ENCODE assay signal across 8 cellular contexts in the genomic region with DNA sequence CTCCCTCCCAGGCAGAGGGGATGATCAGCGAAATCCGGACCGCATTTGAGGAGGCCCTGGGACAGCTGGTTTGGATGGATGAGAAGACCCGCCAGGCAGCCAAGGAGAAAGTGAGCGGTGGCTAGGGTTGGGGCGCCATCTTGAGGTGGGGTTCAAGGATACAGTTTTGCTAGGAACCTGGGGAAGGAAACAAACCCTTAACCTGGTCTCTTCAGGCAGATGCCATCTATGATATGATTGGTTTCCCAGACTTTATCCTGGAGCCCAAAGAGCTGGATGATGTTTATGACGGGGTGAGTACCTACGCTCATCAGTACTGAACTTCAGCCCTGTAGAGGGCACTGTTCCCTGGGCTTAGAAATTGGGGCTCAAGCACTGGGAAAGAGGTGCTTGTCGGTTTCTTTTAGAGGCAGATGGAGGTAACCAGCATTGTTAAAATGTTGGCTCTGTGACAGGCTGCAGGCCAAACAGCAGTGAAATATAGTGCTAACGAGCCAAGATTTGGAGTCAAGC. TPM values are rescaled to one million over a fixed set of nuclear protein-coding genes. Genes with fewer than 3 reads are reported as not detected.
A peak's percentile ranks its signal among the peaks of the same experiment; 100 is the strongest.
DNase-seq lines count a peak whose midpoint lies in the region; ATAC-seq lines count a peak whose summit lies in the region.

No MANE protein-coding gene starts in this region.

- H3K36me3 ChIP-seq in MG63, result no peaks in the 10 kb centered on the region

- H3K9me3 ChIP-seq in MG63, result no peaks in the 10 kb centered on the region

- peak; percentile 65 for DNase-seq in EL
- peak; percentile 64 for DNase-seq in MG63
- DNase-seq in SHP77 (lab: John Stamatoyannopoulos, UW), result peak; percentile 51 to 55
- DNase-seq in activated effector memory CD4-positive, alpha-beta T cell treated with anti-CD3 and anti-CD28 coated beads, Interleukin-2, amount 50 U/mL, for 16 hours, result peak; percentile 87
- DNase-seq in globus pallidus (ENCODE audit: low spot score), result peak; percentile 37
- DNase-seq in renal cortical epithelial cell (ENCODE audit: low read depth), result peak; percentile 26

- H3K4me3 ChIP-seq in MG63, result no peak overlapping the region

- H3K27me3 ChIP-seq in MG63, result peaks cover 4% of the 10 kb centered on the region; the same call in 1 of the 2 replicates

- no peak for ATAC-seq in HG03571 (IDR thresholded peaks at IDR 0.05; ENCODE audit: unreplicated experiment)
- ATAC-seq in HG02623 (IDR thresholded peaks at IDR 0.05; ENCODE audit: unreplicated experiment), result no peak

RNA-seq across cellular contexts. Expression of a gene that starts 9.6 kb away (rescaled TPM):
- 1,179 and 1,305 TPM in 2 replicates for total RNA-seq in MG63 (2014; rRNA removed; shearing (Covaris generic); ENCODE audit: low replicate concordance)
- total RNA-seq in renal cortical epithelial cell, result 423 and 840 TPM in 2 replicates

RNA-seq across cellular contexts. Expression of a gene that starts 13.7 kb away (rescaled TPM):
- not detected in 2 replicates for total RNA-seq in MG63 (2014; rRNA removed; shearing (Covaris generic); ENCODE audit: low replicate concordance)
- total RNA-seq in renal cortical epithelial cell, result not detected in 2 replicates

RNA-seq across cellular contexts. Expression of a gene that starts 24.9 kb away (rescaled TPM):
- total RNA-seq in MG63 (2014; rRNA removed; shearing (Covaris generic); ENCODE audit: low replicate concordance), result 378 and 439 TPM in 2 replicates
- 195 and 527 TPM in 2 replicates for total RNA-seq in renal cortical epithelial cell

RNA-seq across cellular contexts. Expression of a gene that starts 28.1 kb away (rescaled TPM):
- total RNA-seq in MG63 (2014; rRNA removed; shearing (Covaris generic); ENCODE audit: low replicate concordance), result not detected in 2 replicates
- 0.10 TPM in 1 of 2 replicates, not detected in the other for total RNA-seq in renal cortical epithelial cell

RNA-seq across cellular contexts. Expression of a gene that starts 40.0 kb away (rescaled TPM):
- 5.2 and 16.0 TPM in 2 replicates for total RNA-seq in MG63 (2014; rRNA removed; shearing (Covaris generic); ENCODE audit: low replicate concordance)
- total RNA-seq in renal cortical epithelial cell, result 4.3 and 4.7 TPM in 2 replicates

Comparison
In these comparisons a context has a peak if more than half of its experiments do, and no peak if none do; other contexts are left out.
1. DNase-seq: peak in every context shown above with its lines; median percentile 87 in activated effector memory CD4-positive, alpha-beta T cell treated with anti-CD3 and anti-CD28 coated beads, Interleukin-2, amount 50 U/mL, for 16 hours; 65 in EL; 64 in MG63; 53 in SHP77; 37 in globus pallidus; 26 in renal cortical epithelial cell.